Comparison of ENCODE assay signal across 1 cellular context in genomic region chr16:89883346-89884040, GRCh38.
TF ChIP-seq lines count a peak whose summit lies in the region.

No MANE protein-coding gene starts in this region.

TF ChIP-seq in K562, 482 proteins besides CTCF, POLR2A, EP300 and RAD21:
- TF ChIP-seq E2F6 (IDR thresholded peaks at IDR 0.05; ENCODE audit: borderline replicate concordance in 1 of 2, extremely low read depth in 1 of 2, insufficient read depth in 1 of 2, insufficient read length in 1 of 2, low read depth in 1 of 2, low read length in 1 of 2, poor library complexity in 1 of 2, severe bottlenecking in 1 of 2) (no peak), RBFOX2 (IDR thresholded peaks at IDR 0.05; ENCODE audit: low read depth, low read length) (peak; percentile 42; the same call in 1 of the 2 replicates)
TF ChIP-seq in K562: peak in this region for 1.
